Comparison of ENCODE assay signal across 15 cellular contexts in genomic region chr2:98748303-98749052, GRCh38. TPM values are rescaled to one million over a fixed set of nuclear protein-coding genes. Genes with fewer than 3 reads are reported as not detected.
DNase-seq lines count a peak whose midpoint lies in the region; ATAC-seq and TF ChIP-seq lines count a peak whose summit lies in the region.
"Had no signal": no experiment of that assay in that cellular context is flagged by ENCODE, and none has a peak within 500 bp of the region (broad histone marks: within the 10 kb centered on the region; RNA-seq: fewer than 3 reads in every experiment).

No MANE protein-coding gene starts in this region.

- H3K4me3 Mint-ChIP-seq in CD14-positive monocyte = peak overlapping the region; percentile 63 to 81
- peak overlapping the region in 1 of 10 donors; percentile 26 for H3K4me3 Mint-ChIP-seq in naive thymus-derived CD4-positive, alpha-beta T cell

- peaks cover 21% of the 10 kb centered on the region for H3K4me1 ChIP-seq in OCI-LY7 (ENCODE audit: insufficient read depth, low read length, poor library complexity, severe bottlenecking)
- peaks cover 13 to 31% of the 10 kb centered on the region in 2 donors for H3K4me1 ChIP-seq in naive thymus-derived CD4-positive, alpha-beta T cell (ENCODE audit: control insufficient read depth in 2 of 2, insufficient read depth in 2 of 2, low read length in 2 of 2)
- peaks cover 14% of the 10 kb centered on the region for H3K4me1 ChIP-seq in body of pancreas
- H3K4me1 ChIP-seq in spleen = peaks cover 0 to 28% (median 9%) of the 10 kb centered on the region in 6 donors

- peak overlapping the region; percentile 83; the same call in 1 of the 2 replicates for H2AFZ ChIP-seq in OCI-LY7 (ENCODE audit: low read length)

- peaks cover 0 to 2% (median 0%) of the 10 kb centered on the region in 3 donors for H3K27me3 Mint-ChIP-seq in CD14-positive monocyte (ENCODE audit: low read depth in 3 of 3)
- H3K27me3 Mint-ChIP-seq in naive thymus-derived CD4-positive, alpha-beta T cell = no peaks in the 10 kb centered on the region

- H3K4me1 Mint-ChIP-seq in CD14-positive monocyte = peaks cover 30% of the 10 kb centered on the region
- peaks cover 31 to 70% (median 65%) of the 10 kb centered on the region in 7 donors for H3K4me1 Mint-ChIP-seq in naive thymus-derived CD4-positive, alpha-beta T cell

- H3K27ac ChIP-seq in OCI-LY7 (ENCODE audit: low read depth, low read length, poor library complexity, severe bottlenecking) (no peak overlapping the region), body of pancreas (peak overlapping the region in 1 of 4 donors; percentile 60), spleen (peak overlapping the region in 3 of 8 donors; percentile 25 to 56 (median 54))
- no peak overlapping the region for H3K27ac ChIP-seq in naive thymus-derived CD4-positive, alpha-beta T cell (ENCODE audit: low read depth, low read length)
- H3K27ac ChIP-seq: C4-2B, RWPE1 had no signal

- no peaks in the 10 kb centered on the region for H3K27me3 ChIP-seq in naive thymus-derived CD4-positive, alpha-beta T cell (ENCODE audit: control insufficient read depth in 2 of 2, insufficient read depth in 2 of 2, low read length in 2 of 2)
- H3K27me3 ChIP-seq in body of pancreas (no peaks in the 10 kb centered on the region), spleen (replicated peaks in 1 of 7) (no peaks in the 10 kb centered on the region)

- DNase-seq in CD14-positive monocyte (ENCODE audit: low spot score) = no peak
- DNase-seq in OCI-LY7 (ENCODE audit: low spot score) = no peak
- DNase-seq in naive thymus-derived CD4-positive, alpha-beta T cell = no peak
- no peak for DNase-seq in body of pancreas
- DNase-seq in spleen = no peak
- no peak for DNase-seq in SW480 (ENCODE audit: low spot score)
- DNase-seq: activated naive CD4-positive, alpha-beta T cell treated with anti-CD3 and anti-CD28 coated beads, Interleukin-2, amount 50 U/mL, for 16 hours; cerebellar nuclear complex; NCI-H187 treated with DMSO at 0.1 percent for 48 hours; NCI-H748 treated with DMSO at 0.1 percent for 48 hours; T1000 had no signal

- H3K4me3 ChIP-seq in OCI-LY7 (ENCODE audit: low read depth, low read length, poor library complexity, severe bottlenecking) (no peak overlapping the region), body of pancreas (no peak overlapping the region), spleen (no peak overlapping the region)
- H3K4me3 ChIP-seq in naive thymus-derived CD4-positive, alpha-beta T cell (ENCODE audit: low read length) = no peak overlapping the region

- no peaks in the 10 kb centered on the region for H3K9me2 ChIP-seq in OCI-LY7 (ENCODE audit: insufficient read depth, low read length)

- TF ChIP-seq CTCF in CD14-positive monocyte (IDR thresholded peaks at IDR 0.05) = no peak
- no peak for TF ChIP-seq CTCF in OCI-LY7 (conservative IDR thresholded peaks at IDR 0.05; ENCODE audit: low read length)
- TF ChIP-seq CTCF in body of pancreas (IDR thresholded peaks at IDR 0.05) = no peak
- TF ChIP-seq CTCF in spleen (IDR thresholded peaks at IDR 0.05 in 8 of 11, conservative IDR thresholded peaks at IDR 0.05 in 3 of 11) = no peak

- H3K4me2 ChIP-seq in OCI-LY7 (ENCODE audit: low read length) = peak overlapping the region; percentile 31

- CTCF ChIA-PET in OCI-LY7 (lab: Charles Lee; ENCODE audit: unreplicated experiment) = no interaction called here
- CTCF ChIA-PET in naive thymus-derived CD4-positive, alpha-beta T cell (lab: Charles Lee) = no interaction called here

- no peaks in the 10 kb centered on the region for H4K20me1 ChIP-seq in OCI-LY7 (ENCODE audit: insufficient read depth, low read length)

- peak; percentile 48 for ATAC-seq in GM18502 (IDR thresholded peaks at IDR 0.05; ENCODE audit: poor library complexity, unreplicated experiment)
- peak; percentile 10 for ATAC-seq in naive thymus-derived CD4-positive, alpha-beta T cell
- no peak for ATAC-seq in body of pancreas
- ATAC-seq in GM19467 (IDR thresholded peaks at IDR 0.05; ENCODE audit: unreplicated experiment) = no peak

- POLR2A ChIA-PET in OCI-LY7 (lab: Charles Lee) = interaction anchor here (0.6 to 0.9 kb wide), 2 partner anchors 9 to 23 kb away, joined by 3 to 4 read pairs; no protein-coding TSS in a partner anchor
- POLR2A ChIA-PET in naive thymus-derived CD4-positive, alpha-beta T cell (lab: Charles Lee) = interaction anchor here (1.3 to 23.2 kb wide), 4 partner anchors 10 to 23 kb away, joined by 7 to 310 read pairs (median 17); partner anchors contain the start of gene MGAT4A

- intact Hi-C loops in CD14-positive monocyte (cut with micrococcal nuclease) (no loop called here), OCI-LY7 (cut with micrococcal nuclease; ENCODE audit: unreplicated experiment) (no loop called here), body of pancreas (cut with DNase I) (no loop called here), spleen (cut with DNase I; ENCODE audit: low total_unique reads) (no loop called here)
- intact Hi-C loops in naive thymus-derived CD4-positive, alpha-beta T cell (cut with micrococcal nuclease) = no loop called here

- H3K36me3 ChIP-seq in OCI-LY7 (ENCODE audit: insufficient read depth, low read length) (no peaks in the 10 kb centered on the region; the same call in 1 of the 2 replicates), body of pancreas (replicated peaks in 1 of 2; ENCODE audit: insufficient read depth in 1 of 2, low read depth in 2 of 2) (no peaks in the 10 kb centered on the region), spleen (no peaks in the 10 kb centered on the region)
- H3K36me3 ChIP-seq in naive thymus-derived CD4-positive, alpha-beta T cell (ENCODE audit: control insufficient read depth in 2 of 3, insufficient read depth in 3 of 3, low read length in 3 of 3) = no peaks in the 10 kb centered on the region

- TF ChIP-seq POLR2A in body of pancreas (IDR thresholded peaks at IDR 0.05) (no peak), spleen (IDR thresholded peaks at IDR 0.05) (no peak)

- peak overlapping the region; percentile 89 to 97 (median 92) for H3K27ac Mint-ChIP-seq in CD14-positive monocyte
- H3K27ac Mint-ChIP-seq in naive thymus-derived CD4-positive, alpha-beta T cell = peak overlapping the region in 6 of 9 donors; percentile 35 to 72 (median 50)

- H3K9me3 ChIP-seq in OCI-LY7 (ENCODE audit: low read length) (no peaks in the 10 kb centered on the region), body of pancreas (no peaks in the 10 kb centered on the region), spleen (no peaks in the 10 kb centered on the region)
- no peaks in the 10 kb centered on the region for H3K9me3 ChIP-seq in naive thymus-derived CD4-positive, alpha-beta T cell (ENCODE audit: control insufficient read depth in 2 of 3, low read length in 3 of 3)

- WGBS in body of pancreas, 2 donors = 82 to 91% methylated on average over 13 of the region's 13 CpGs
- 62 to 76% (median 71%) methylated on average over 13 of the region's 13 CpGs for WGBS in spleen, 5 donors

- H3K79me2 ChIP-seq in OCI-LY7 (ENCODE audit: insufficient read depth, low read depth, low read length) = no peaks in the 10 kb centered on the region

- BruUV-seq in OCI-LY7 (replicated peaks; lab: Mats Ljungman, UMichigan) = no TSS peak

- H3K36me3 Mint-ChIP-seq in CD14-positive monocyte = peaks cover 2 to 4% of the 10 kb centered on the region in 2 donors
- peaks cover 0 to 33% (median 0%) of the 10 kb centered on the region in 5 donors for H3K36me3 Mint-ChIP-seq in naive thymus-derived CD4-positive, alpha-beta T cell

- peaks cover 0 to 3% (median 2%) of the 10 kb centered on the region in 7 donors for H3K9me3 Mint-ChIP-seq in CD14-positive monocyte
- peaks cover 0 to 10% (median 0%) of the 10 kb centered on the region in 11 donors for H3K9me3 Mint-ChIP-seq in naive thymus-derived CD4-positive, alpha-beta T cell

RNA-seq across cellular contexts. Expression of gene MGAT4A, which starts 17.5 kb away (rescaled TPM):
- 10 to 100 TPM; 35.1 to 35.9 TPM for polyA plus RNA-seq in CD14-positive monocyte
- 7.7 and 10.1 TPM in 2 replicates for total RNA-seq in OCI-LY7 (2014; rRNA removed; shearing (Covaris generic))
- total RNA-seq in OCI-LY7 (2022) = 9.5 and 15.4 TPM in 2 replicates
- 100 to 1,000 TPM; 125 to 308 (median 240) TPM for total RNA-seq in naive thymus-derived CD4-positive, alpha-beta T cell
- 100 to 1,000 TPM; 262 to 349 TPM for polyA plus RNA-seq in naive thymus-derived CD4-positive, alpha-beta T cell
- total RNA-seq in body of pancreas = 10 to 100 TPM; 40.5 to 72.4 TPM
- 10 to 100 TPM; 30.4 to 45.9 (median 33.9) TPM for total RNA-seq in spleen
- polyA plus RNA-seq in spleen = 10 to 100 TPM in 1 of 3 donors, 1 to 10 TPM in 2; 5.7 to 10.7 (median 6.2) TPM

Comparison
In these comparisons a context has a peak if more than half of its experiments do, and no peak if none do; other contexts are left out.
1. ATAC-seq: peak in GM18502 (single experiment) and naive thymus-derived CD4-positive, alpha-beta T cell (single experiment); none in body of pancreas (single experiment) and GM19467 (single experiment).